8 cellular contexts compared by ENCODE assay signal in the genomic region with DNA sequence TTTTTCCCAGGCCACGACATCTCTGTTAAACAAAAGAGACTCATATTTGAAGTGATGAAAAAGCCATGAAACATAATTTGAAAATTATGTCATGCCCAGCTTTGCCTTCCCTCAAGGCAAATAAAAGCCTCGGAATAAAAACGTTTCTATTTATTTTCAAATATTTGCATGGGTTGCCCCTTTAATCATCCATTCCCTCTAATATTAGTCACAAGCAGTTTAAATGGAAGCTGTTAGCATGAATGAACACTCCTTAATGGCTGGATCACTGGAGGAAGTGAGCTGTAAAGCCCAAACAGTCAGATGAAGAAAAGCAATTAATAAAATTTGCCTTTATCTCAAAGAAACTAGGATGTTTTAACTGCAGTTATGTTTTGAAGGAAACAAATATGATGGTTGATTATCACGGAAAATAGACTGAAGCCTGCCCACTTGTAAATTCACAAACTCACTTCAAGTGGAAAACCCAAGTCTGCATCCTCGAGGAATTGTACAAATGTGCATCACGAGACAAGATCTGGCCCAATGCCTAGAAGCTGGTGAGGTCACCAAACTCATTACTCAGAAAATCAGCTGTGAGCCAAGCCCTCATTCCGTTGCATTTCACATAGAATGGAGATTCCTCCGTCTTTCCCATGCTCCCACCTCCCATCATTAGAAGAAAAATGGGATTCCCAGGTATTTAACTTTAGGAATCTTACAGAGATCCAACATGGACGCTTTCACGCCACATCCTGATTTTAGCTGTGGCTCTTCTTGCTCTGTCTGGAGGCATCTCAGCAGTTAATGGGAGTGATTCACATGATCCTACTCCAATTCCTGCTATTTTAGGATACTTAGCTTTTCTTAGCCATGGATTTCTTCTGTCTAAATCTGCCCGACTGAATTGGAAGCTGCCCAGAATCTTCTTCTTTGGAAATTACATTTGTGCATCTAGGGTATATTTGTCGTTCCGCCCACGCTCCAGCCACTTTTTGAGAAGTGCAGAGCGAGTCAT.
A peak's percentile ranks its signal among the peaks of the same experiment; 100 is the strongest.
DNase-seq lines count a peak whose midpoint lies in the region; ATAC-seq and TF ChIP-seq lines count a peak whose summit lies in the region.

No MANE protein-coding gene starts in this region.

- peaks cover 0 to 8% (median 0%) of the 10 kb centered on the region in 5 experiments for H3K9me3 Mint-ChIP-seq in brain

- no peak for TF ChIP-seq CTCF in brain (conservative IDR thresholded peaks at IDR 0.05)

- DNase-seq in HS-27A (ENCODE audit: low read depth) (peak; percentile 96), iris pigment epithelial cell (ENCODE audit: low read depth) (peak; percentile 93), stromal cell of bone marrow (ENCODE audit: low read depth) (peak; percentile 92), NCI-H345 treated with DMSO at 0.1 percent for 48 hours (lab: John Stamatoyannopoulos, UW; ENCODE audit: unreplicated experiment) (no peak), NCI-H748 (lab: John Stamatoyannopoulos, UW; ENCODE audit: unreplicated experiment) (no peak)
- no peak for DNase-seq in activated naive CD4-positive, alpha-beta T cell treated with anti-CD3 and anti-CD28 coated beads, Interleukin-2, amount 50 U/mL, for 16 hours

- H3K4me1 Mint-ChIP-seq in brain: peaks cover 55% of the 10 kb centered on the region

- H3K4me3 Mint-ChIP-seq in brain: peak overlapping the region in 4 of 5 experiments; percentile 24 to 80 (median 66)

- H3K27ac Mint-ChIP-seq in brain: peak overlapping the region in 4 of 5 experiments; percentile 92 to 98 (median 96)

- no peaks in the 10 kb centered on the region for H3K36me3 Mint-ChIP-seq in brain

- peaks cover 11% of the 10 kb centered on the region for H3K27me3 Mint-ChIP-seq in brain

- ATAC-seq in GM21360 (IDR thresholded peaks at IDR 0.05; ENCODE audit: unreplicated experiment): no peak

Comparison
In these comparisons a context has a peak if more than half of its experiments do, and no peak if none do; other contexts are left out.
1. DNase-seq: peak in HS-27A (single experiment), iris pigment epithelial cell (single experiment) and stromal cell of bone marrow (single experiment); none in NCI-H345 treated with DMSO at 0.1 percent for 48 hours (single experiment), NCI-H748 (single experiment) and activated naive CD4-positive, alpha-beta T cell treated with anti-CD3 and anti-CD28 coated beads, Interleukin-2, amount 50 U/mL, for 16 hours (single experiment).